In the genomic region with DNA sequence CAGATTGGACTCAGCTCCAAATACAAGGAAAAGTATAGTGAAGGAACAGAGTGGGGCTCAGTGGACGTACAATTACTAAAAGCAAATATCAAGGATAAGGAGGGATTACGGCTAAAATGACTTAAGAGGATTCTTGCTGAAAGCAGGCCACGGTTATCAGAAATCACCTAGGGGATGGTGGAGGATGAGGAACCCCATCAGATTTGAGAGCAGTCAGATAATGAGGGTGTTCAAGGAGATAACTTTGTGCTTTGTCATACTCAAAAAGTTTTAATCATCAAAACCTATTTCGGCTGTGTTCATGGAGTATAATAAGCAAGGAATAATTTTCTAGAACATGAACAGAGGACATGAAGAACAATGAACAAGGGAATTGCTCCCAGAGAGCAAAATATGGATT, we compare ENCODE assay signal across 34 cellular contexts.
"Had no signal": no experiment of that assay in that cellular context is flagged by ENCODE, and none has a peak within 500 bp of the region (broad histone marks: within the 10 kb centered on the region; RNA-seq: fewer than 3 reads in every experiment).

No MANE protein-coding gene starts in this region.

- H3K27ac ChIP-seq: brain microvascular endothelial cell, Peyer's patch, WERI-Rb-1 had no signal

- H3K9me3 ChIP-seq: Peyer's patch had no signal

- H3K4me1 Mint-ChIP-seq: activated CD4-positive, alpha-beta memory T cell treated with anti-CD3 and anti-CD28 coated beads, Interleukin-2, amount 10 ng/mL, durations not matched to agents 7 days and 5 days; activated CD8-positive, alpha-beta memory T cell treated with anti-CD3 and anti-CD28 coated beads, Interleukin-2, amount 10 ng/mL, durations not matched to agents 7 days and 5 days; activated naive CD4-positive, alpha-beta T cell treated with anti-CD3 and anti-CD28 coated beads, Interleukin-2, amount 10 ng/mL, durations not matched to agents 7 days and 5 days; activated naive CD8-positive, alpha-beta T cell treated with anti-CD3 and anti-CD28 coated beads, Interleukin-2, amount 50 U/mL, for 24 hours; T-cell had no signal

- H3K36me3 ChIP-seq: brain microvascular endothelial cell, Peyer's patch, WERI-Rb-1 had no signal

- H3K27me3 ChIP-seq: brain microvascular endothelial cell, Peyer's patch had no signal

- H3K4me3 Mint-ChIP-seq: activated CD4-positive, alpha-beta memory T cell treated with anti-CD3 and anti-CD28 coated beads, Interleukin-2, amount 10 ng/mL, durations not matched to agents 7 days and 5 days; activated CD8-positive, alpha-beta memory T cell treated with anti-CD3 and anti-CD28 coated beads, Interleukin-2, amount 10 ng/mL, durations not matched to agents 7 days and 5 days; activated naive CD4-positive, alpha-beta T cell treated with anti-CD3 and anti-CD28 coated beads, Interleukin-2, amount 10 ng/mL, durations not matched to agents 7 days and 5 days; activated naive CD8-positive, alpha-beta T cell; activated naive CD8-positive, alpha-beta T cell treated with anti-CD3 and anti-CD28 coated beads, Interleukin-2, amount 50 U/mL, for 24 hours; T-cell had no signal

- H3K9me3 Mint-ChIP-seq: activated CD4-positive, alpha-beta memory T cell treated with anti-CD3 and anti-CD28 coated beads, Interleukin-2, amount 10 ng/mL, durations not matched to agents 7 days and 5 days; activated naive CD4-positive, alpha-beta T cell treated with anti-CD3 and anti-CD28 coated beads, Interleukin-2, amount 10 ng/mL, durations not matched to agents 7 days and 5 days; activated naive CD8-positive, alpha-beta T cell treated with anti-CD3 and anti-CD28 coated beads, Interleukin-2, amount 50 U/mL, for 24 hours had no signal

- DNase-seq: activated CD4-positive, alpha-beta memory T cell treated with anti-CD3 and anti-CD28 coated beads, Interleukin-2, amount 10 ng/mL, durations not matched to agents 7 days and 5 days; activated CD4-positive, alpha-beta T cell treated with anti-CD3 and anti-CD28 coated beads for 1 hour; activated CD4-positive, alpha-beta T cell treated with anti-CD3 and anti-CD28 coated beads for 48 hours; activated CD4-positive, CD25-positive, alpha-beta regulatory T cell; activated CD8-positive, alpha-beta memory T cell treated with anti-CD3 and anti-CD28 coated beads for 24 hours; activated CD8-positive, alpha-beta memory T cell treated with anti-CD3 and anti-CD28 coated beads, Interleukin-2, amount 10 ng/mL, durations not matched to agents 7 days and 5 days; activated CD8-positive, alpha-beta memory T cell treated with anti-CD3 and anti-CD28 coated beads, Interleukin-2, amount 50 U/mL, for 48 hours; activated effector memory CD4-positive, alpha-beta T cell treated with Interleukin-2 at 50 U/mL for 16 hours; activated naive CD4-positive, alpha-beta T cell treated with anti-CD3 and anti-CD28 coated beads, Interleukin-2, amount 10 ng/mL, durations not matched to agents 7 days and 5 days; activated naive CD8-positive, alpha-beta T cell treated with anti-CD3 and anti-CD28 coated beads, Interleukin-2, amount 50 U/mL, for 24 hours; activated T-cell treated with anti-CD3 and anti-CD28 coated beads, Interleukin-2, amount 50 U/mL, for 48 hours; amniotic stem cell; aorta; central memory CD4-positive, alpha-beta T cell; NCI-H1105; NCI-H1417 treated with DMSO at 0.1 percent for 48 hours; NCI-H187 treated with DMSO at 0.1 percent for 48 hours; NCI-H2081; NCI-H2171 treated with DMSO at 0.1 percent for 48 hours; NCI-H2227 treated with DMSO at 0.1 percent for 48 hours; NCI-H510A treated with DMSO at 0.1 percent for 48 hours; NCI-H69; NK-92 treated with Interleukin-12 subunit alpha and Interleukin-12 subunit beta, amount 100 ng/mL, for 24 hours; Peyer's patch; RPMI8226; SIG-M5; T-cell; T-helper 2 cell; T-helper 9 cell; WERI-Rb-1 had no signal

- H3K4me3 ChIP-seq: Peyer's patch had no signal

- H3K27me3 Mint-ChIP-seq: activated CD4-positive, alpha-beta memory T cell treated with anti-CD3 and anti-CD28 coated beads, Interleukin-2, amount 10 ng/mL, durations not matched to agents 7 days and 5 days; activated CD8-positive, alpha-beta memory T cell treated with anti-CD3 and anti-CD28 coated beads, Interleukin-2, amount 10 ng/mL, durations not matched to agents 7 days and 5 days; activated naive CD4-positive, alpha-beta T cell treated with anti-CD3 and anti-CD28 coated beads, Interleukin-2, amount 10 ng/mL, durations not matched to agents 7 days and 5 days; activated naive CD8-positive, alpha-beta T cell treated with anti-CD3 and anti-CD28 coated beads, Interleukin-2, amount 50 U/mL, for 24 hours; T-cell had no signal

- H3K4me1 ChIP-seq: Peyer's patch had no signal

- H3K27ac Mint-ChIP-seq: activated CD4-positive, alpha-beta memory T cell treated with anti-CD3 and anti-CD28 coated beads, Interleukin-2, amount 10 ng/mL, durations not matched to agents 7 days and 5 days; activated CD8-positive, alpha-beta memory T cell treated with anti-CD3 and anti-CD28 coated beads, Interleukin-2, amount 10 ng/mL, durations not matched to agents 7 days and 5 days; activated naive CD4-positive, alpha-beta T cell treated with anti-CD3 and anti-CD28 coated beads, Interleukin-2, amount 10 ng/mL, durations not matched to agents 7 days and 5 days; activated naive CD8-positive, alpha-beta T cell; activated naive CD8-positive, alpha-beta T cell treated with anti-CD3 and anti-CD28 coated beads, Interleukin-2, amount 50 U/mL, for 24 hours; T-cell had no signal

- H3K36me3 Mint-ChIP-seq: activated CD8-positive, alpha-beta memory T cell treated with anti-CD3 and anti-CD28 coated beads, Interleukin-2, amount 10 ng/mL, durations not matched to agents 7 days and 5 days; activated naive CD4-positive, alpha-beta T cell treated with anti-CD3 and anti-CD28 coated beads, Interleukin-2, amount 10 ng/mL, durations not matched to agents 7 days and 5 days; activated naive CD8-positive, alpha-beta T cell; T-cell had no signal

- ATAC-seq: activated CD8-positive, alpha-beta memory T cell treated with anti-CD3 and anti-CD28 coated beads, Interleukin-2, amount 10 ng/mL, durations not matched to agents 7 days and 5 days; activated naive CD8-positive, alpha-beta T cell treated with anti-CD3 and anti-CD28 coated beads, Interleukin-2, amount 50 U/mL, for 24 hours; PC-3; SK-N-SH treated with all-trans-retinoic acid at 6 μM for 48 hours; T-cell had no signal
